Comparison of ENCODE assay signal across 12 cellular contexts in the genomic region with DNA sequence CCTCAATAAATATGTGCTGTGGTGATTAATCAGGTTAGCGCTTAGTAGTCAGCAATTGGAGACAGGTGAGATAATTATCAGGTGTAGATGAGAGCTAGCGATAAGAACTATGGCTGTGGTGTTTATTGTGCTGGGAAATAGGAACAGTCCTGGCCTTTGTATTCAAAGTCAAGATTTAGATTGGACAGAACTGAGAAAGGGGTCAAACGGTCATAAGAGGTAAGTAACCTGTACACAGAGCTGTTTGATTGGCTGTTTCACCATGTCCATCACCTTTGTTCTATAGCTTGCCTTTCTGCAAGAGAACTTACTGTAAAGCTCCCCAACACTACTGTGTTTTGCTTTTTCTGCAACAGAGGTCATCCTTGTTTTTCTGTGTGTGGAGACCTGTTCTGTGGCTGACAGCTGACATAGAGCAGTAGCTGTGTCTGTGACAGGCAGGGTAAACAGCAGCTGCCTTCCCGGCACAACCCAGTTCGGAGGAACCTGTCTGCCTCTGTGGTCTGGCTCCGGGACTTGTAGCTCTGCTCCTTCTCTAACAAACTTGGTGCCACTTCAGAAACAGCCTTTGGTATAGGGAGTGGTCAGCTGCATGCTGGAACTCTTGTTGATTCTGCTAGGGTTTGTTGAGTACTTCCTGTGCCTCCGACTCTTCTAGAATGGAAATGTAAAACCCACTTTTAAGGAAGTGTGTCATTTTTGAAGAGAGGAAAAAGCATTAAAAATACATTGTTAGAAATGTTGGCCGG. TPM values are rescaled to one million over a fixed set of nuclear protein-coding genes. Genes with fewer than 3 reads are reported as not detected.
DNase-seq lines count a peak whose midpoint lies in the region; ATAC-seq and TF ChIP-seq lines count a peak whose summit lies in the region.
"Had no signal": no experiment of that assay in that cellular context is flagged by ENCODE, and none has a peak within 500 bp of the region (broad histone marks: within the 10 kb centered on the region; RNA-seq: fewer than 3 reads in every experiment).

No MANE protein-coding gene starts in this region.

- no peaks in the 10 kb centered on the region for H3K27me3 Mint-ChIP-seq in activated T-helper 1 cell treated with anti-CD3 and anti-CD28 coated beads, Interleukin-12 subunit alpha, Interleukin-12 subunit beta, Interleukin-2, Interleukin-4 antibody, amounts not matched to agents 30 ng/mL and 10 ng/mL and 1 ng/mL, durations not matched to agents 14 hours and 24 hours and 36 hours (ENCODE audit: insufficient read depth)

- H3K9me3 Mint-ChIP-seq in activated T-helper 1 cell treated with anti-CD3 and anti-CD28 coated beads, Interleukin-12 subunit alpha, Interleukin-12 subunit beta, Interleukin-2, Interleukin-4 antibody, amounts not matched to agents 30 ng/mL and 10 ng/mL and 1 ng/mL, durations not matched to agents 14 hours and 24 hours and 36 hours, result no peaks in the 10 kb centered on the region

- peak overlapping the region; percentile 23 for H3K27ac ChIP-seq in suprapubic skin
- no peak overlapping the region for H3K27ac ChIP-seq in vagina
- H3K27ac ChIP-seq: A549, thyroid gland had no signal

- H3K36me3 Mint-ChIP-seq in activated T-helper 1 cell treated with anti-CD3 and anti-CD28 coated beads, Interleukin-12 subunit alpha, Interleukin-12 subunit beta, Interleukin-2, Interleukin-4 antibody, amounts not matched to agents 30 ng/mL and 10 ng/mL and 1 ng/mL, durations not matched to agents 14 hours and 24 hours and 36 hours (ENCODE audit: low read depth), result peaks cover 4% of the 10 kb centered on the region

- DNase-seq in activated CD4-positive, CD25-positive, alpha-beta regulatory T cell treated with anti-CD3 and anti-CD28 coated beads, Interleukin-2, amount 50 U/mL, for 72 hours, result no peak
- DNase-seq in activated T-helper 1 cell treated with anti-CD3 and anti-CD28 coated beads, Interleukin-12 subunit alpha, Interleukin-12 subunit beta, Interleukin-2, Interleukin-4 antibody, amounts not matched to agents 30 ng/mL and 10 ng/mL and 1 ng/mL, durations not matched to agents 14 hours and 24 hours and 36 hours (ENCODE audit: low spot score), result peak; percentile 56
- DNase-seq in medulla oblongata (ENCODE audit: extremely low spot score) (peak; percentile 19), suprapubic skin (ENCODE audit: low spot score in 2 of 2) (no peak), GM19238 (ENCODE audit: insufficient read length, low spot score) (no peak), vagina (ENCODE audit: extremely low spot score in 2 of 2) (no peak), GM03348 (ENCODE audit: low spot score) (no peak)
- DNase-seq: retina, thyroid gland had no signal

- H3K4me3 Mint-ChIP-seq in activated T-helper 1 cell treated with anti-CD3 and anti-CD28 coated beads, Interleukin-12 subunit alpha, Interleukin-12 subunit beta, Interleukin-2, Interleukin-4 antibody, amounts not matched to agents 30 ng/mL and 10 ng/mL and 1 ng/mL, durations not matched to agents 14 hours and 24 hours and 36 hours, result peak overlapping the region; percentile 48

- intact Hi-C loops in activated T-helper 1 cell treated with anti-CD3 and anti-CD28 coated beads, Interleukin-12 subunit alpha, Interleukin-12 subunit beta, Interleukin-2, Interleukin-4 antibody, amounts not matched to agents 30 ng/mL and 10 ng/mL and 1 ng/mL, durations not matched to agents 14 hours and 24 hours and 36 hours (cut with micrococcal nuclease), result no loop called here
- intact Hi-C loops in vagina (cut with DNase I), result no loop called here

- peaks cover 3% of the 10 kb centered on the region for H3K36me3 ChIP-seq in suprapubic skin
- H3K36me3 ChIP-seq in vagina, result no peaks in the 10 kb centered on the region
- H3K36me3 ChIP-seq: thyroid gland had no signal

- H3K4me1 ChIP-seq in suprapubic skin (peaks cover 9% of the 10 kb centered on the region), vagina (peaks cover 4% of the 10 kb centered on the region)

- TF ChIP-seq POLR2A in suprapubic skin (IDR thresholded peaks at IDR 0.05), result no peak
- TF ChIP-seq POLR2A in vagina (IDR thresholded peaks at IDR 0.05), result no peak

- WGBS in suprapubic skin, result 63% methylated on average over 8 of the region's 8 CpGs

- TF ChIP-seq EP300 in suprapubic skin (IDR thresholded peaks at IDR 0.05), result no peak

- H3K4me1 Mint-ChIP-seq in activated T-helper 1 cell treated with anti-CD3 and anti-CD28 coated beads, Interleukin-12 subunit alpha, Interleukin-12 subunit beta, Interleukin-2, Interleukin-4 antibody, amounts not matched to agents 30 ng/mL and 10 ng/mL and 1 ng/mL, durations not matched to agents 14 hours and 24 hours and 36 hours (ENCODE audit: low read depth), result peaks cover 48% of the 10 kb centered on the region

- peak overlapping the region; percentile 71 for H3K27ac Mint-ChIP-seq in activated T-helper 1 cell treated with anti-CD3 and anti-CD28 coated beads, Interleukin-12 subunit alpha, Interleukin-12 subunit beta, Interleukin-2, Interleukin-4 antibody, amounts not matched to agents 30 ng/mL and 10 ng/mL and 1 ng/mL, durations not matched to agents 14 hours and 24 hours and 36 hours

- H3K4me3 ChIP-seq in suprapubic skin, result no peak overlapping the region
- no peak overlapping the region for H3K4me3 ChIP-seq in vagina
- H3K4me3 ChIP-seq: A549, thyroid gland had no signal

- ATAC-seq in activated CD4-positive, CD25-positive, alpha-beta regulatory T cell treated with anti-CD3 and anti-CD28 coated beads, Interleukin-2, amount 50 U/mL, for 24 hours, result peak; percentile 26 to 37
- ATAC-seq: A549 had no signal

- H3K27me3 ChIP-seq in suprapubic skin (no peaks in the 10 kb centered on the region), vagina (no peaks in the 10 kb centered on the region)
- H3K27me3 ChIP-seq: thyroid gland had no signal

- H3K9me3 ChIP-seq in suprapubic skin (no peaks in the 10 kb centered on the region), vagina (no peaks in the 10 kb centered on the region)
- H3K9me3 ChIP-seq: A549, thyroid gland had no signal

- no peak for TF ChIP-seq CTCF in suprapubic skin (IDR thresholded peaks at IDR 0.05)
- no peak for TF ChIP-seq CTCF in vagina (IDR thresholded peaks at IDR 0.05)

RNA-seq across cellular contexts. Expression of a gene that starts 21.1 kb away (rescaled TPM):
- 293 and 318 TPM in 2 replicates for total RNA-seq in activated T-helper 1 cell treated with anti-CD3 and anti-CD28 coated beads, Interleukin-12 subunit alpha, Interleukin-12 subunit beta, Interleukin-2, Interleukin-4 antibody, amounts not matched to agents 30 ng/mL and 10 ng/mL and 1 ng/mL, durations not matched to agents 14 hours and 24 hours and 36 hours
- total RNA-seq in suprapubic skin (100 to 1,000 TPM; 108 to 223 (median 200) TPM), vagina (141 TPM)

RNA-seq across cellular contexts. Expression of a gene that starts 29.9 kb away (rescaled TPM):
- not detected in 2 replicates for total RNA-seq in activated T-helper 1 cell treated with anti-CD3 and anti-CD28 coated beads, Interleukin-12 subunit alpha, Interleukin-12 subunit beta, Interleukin-2, Interleukin-4 antibody, amounts not matched to agents 30 ng/mL and 10 ng/mL and 1 ng/mL, durations not matched to agents 14 hours and 24 hours and 36 hours
- total RNA-seq in suprapubic skin, result not detected
- total RNA-seq in vagina, result not detected
- total RNA-seq: glomerular endothelial cell, thyroid gland had no signal

RNA-seq across cellular contexts. Expression of a gene that starts 54.6 kb away (rescaled TPM):
- total RNA-seq in activated T-helper 1 cell treated with anti-CD3 and anti-CD28 coated beads, Interleukin-12 subunit alpha, Interleukin-12 subunit beta, Interleukin-2, Interleukin-4 antibody, amounts not matched to agents 30 ng/mL and 10 ng/mL and 1 ng/mL, durations not matched to agents 14 hours and 24 hours and 36 hours, result not detected in 2 replicates
- total RNA-seq in suprapubic skin (not detected), vagina (not detected)
- total RNA-seq: glomerular endothelial cell, thyroid gland had no signal

Comparison
In these comparisons a context has a peak if more than half of its experiments do, and no peak if none do; other contexts are left out.
1. DNase-seq: peak in activated T-helper 1 cell treated with anti-CD3 and anti-CD28 coated beads, Interleukin-12 subunit alpha, Interleukin-12 subunit beta, Interleukin-2, Interleukin-4 antibody, amounts not matched to agents 30 ng/mL and 10 ng/mL and 1 ng/mL, durations not matched to agents 14 hours and 24 hours and 36 hours (single experiment) and medulla oblongata (single experiment); none in activated CD4-positive, CD25-positive, alpha-beta regulatory T cell treated with anti-CD3 and anti-CD28 coated beads, Interleukin-2, amount 50 U/mL, for 72 hours (single experiment), suprapubic skin (0 of 2), GM19238 (single experiment), vagina (0 of 2) and GM03348 (single experiment).